In the genomic region with DNA sequence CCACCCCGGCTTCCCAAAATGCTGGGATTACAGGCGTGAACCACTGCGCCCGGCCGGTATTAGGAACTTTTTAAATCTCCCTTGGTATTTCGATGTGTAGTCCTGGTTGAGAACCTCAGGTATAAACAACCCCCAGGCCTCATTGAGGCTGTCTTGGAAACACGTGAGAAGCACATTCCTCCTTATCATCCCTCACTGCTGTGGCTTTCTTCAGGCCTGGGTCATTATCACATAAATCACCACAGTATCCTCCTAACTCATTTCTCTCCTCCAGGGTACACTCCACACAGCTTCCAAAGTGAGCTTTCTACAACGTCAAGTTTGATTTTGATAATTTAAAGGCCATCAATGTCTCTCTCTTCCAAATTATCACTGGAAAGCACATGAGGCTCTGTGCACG, we compare ENCODE assay signal across 29 cellular contexts.
"Had no signal": no experiment of that assay in that cellular context is flagged by ENCODE, and none has a peak within 500 bp of the region (broad histone marks: within the 10 kb centered on the region; RNA-seq: fewer than 3 reads in every experiment).

No MANE protein-coding gene starts in this region.

- H3K27me3 ChIP-seq: stomach, suprapubic skin, testis, thyroid gland, tibial artery, tibial nerve, transverse colon, upper lobe of left lung, upper lobe of right lung, vagina had no signal

- H3K9me3 Mint-ChIP-seq: stimulated activated effector memory CD8-positive, alpha-beta T cell treated with anti-CD3 and anti-CD28 coated beads, Interleukin-12 subunit alpha, Interleukin-12 subunit beta, amount 100 ng/mL, for 72 hours; stimulated activated memory B cell treated with anti-CD40 and anti-IgM and Interleukin-4, amounts not matched to agents 10 μg/mL and 1 μg/mL and 100 μg/mL, for 72 hours; stimulated activated naive B cell treated with anti-CD40 and anti-IgM and Interleukin-4, amounts not matched to agents 10 μg/mL and 1 μg/mL and 100 μg/mL, for 72 hours; stimulated activated naive CD8-positive, alpha-beta T cell treated with anti-CD3 and anti-CD28 coated beads, Interleukin-15, amount 100 ng/mL, for 72 hours; stimulated activated naive CD8-positive, alpha-beta T cell treated with anti-CD3 and anti-CD28 coated beads, Interleukin-15, Interleukin-2, amounts not matched to agents 100 ng/mL and 50 ng/mL, for 24 hours had no signal

- H3K4me1 Mint-ChIP-seq: stimulated activated effector memory CD8-positive, alpha-beta T cell treated with anti-CD3 and anti-CD28 coated beads, Interleukin-12 subunit alpha, Interleukin-12 subunit beta, amount 100 ng/mL, for 72 hours; stimulated activated memory B cell treated with anti-CD40 and anti-IgM and Interleukin-4, amounts not matched to agents 10 μg/mL and 1 μg/mL and 100 μg/mL, for 72 hours; stimulated activated naive B cell treated with anti-CD40 and anti-IgM and Interleukin-4, amounts not matched to agents 10 μg/mL and 1 μg/mL and 100 μg/mL, for 72 hours; stimulated activated naive CD8-positive, alpha-beta T cell treated with anti-CD3 and anti-CD28 coated beads, Interleukin-15, amount 100 ng/mL, for 72 hours had no signal

- H3K4me3 ChIP-seq: stomach, suprapubic skin, testis, thoracic aorta, thyroid gland, tibial artery, tibial nerve, transverse colon, upper lobe of left lung, upper lobe of right lung, uterus, vagina had no signal

- H3K4me3 Mint-ChIP-seq: stimulated activated effector memory CD8-positive, alpha-beta T cell treated with anti-CD3 and anti-CD28 coated beads, Interleukin-12 subunit alpha, Interleukin-12 subunit beta, amount 100 ng/mL, for 72 hours; stimulated activated memory B cell treated with anti-CD40 and anti-IgM and Interleukin-4, amounts not matched to agents 10 μg/mL and 1 μg/mL and 100 μg/mL, for 72 hours; stimulated activated naive B cell treated with anti-CD40 and anti-IgM and Interleukin-4, amounts not matched to agents 10 μg/mL and 1 μg/mL and 100 μg/mL, for 72 hours; stimulated activated naive CD8-positive, alpha-beta T cell treated with anti-CD3 and anti-CD28 coated beads, Interleukin-15, amount 100 ng/mL, for 72 hours; stimulated activated naive CD8-positive, alpha-beta T cell treated with anti-CD3 and anti-CD28 coated beads, Interleukin-15, Interleukin-2, amounts not matched to agents 100 ng/mL and 50 ng/mL, for 24 hours; type B pancreatic cell had no signal

- H3K9me3 ChIP-seq: stomach, suprapubic skin, testis, thoracic aorta, thyroid gland, tibial artery, upper lobe of right lung, uterus had no signal

- H3K36me3 ChIP-seq: stomach, suprapubic skin, thoracic aorta, thyroid gland, tibial artery, tibial nerve, transverse colon, upper lobe of left lung, upper lobe of right lung, uterus, vagina had no signal

- ATAC-seq: stimulated activated effector memory CD8-positive, alpha-beta T cell treated with anti-CD3 and anti-CD28 coated beads, Interleukin-12 subunit alpha, Interleukin-12 subunit beta, amount 100 ng/mL, for 72 hours; stimulated activated memory B cell treated with anti-CD40 and anti-IgM and Interleukin-4, amounts not matched to agents 10 μg/mL and 1 μg/mL and 100 μg/mL, for 72 hours; stimulated activated naive CD8-positive, alpha-beta T cell treated with anti-CD3 and anti-CD28 coated beads, Interleukin-15, amount 100 ng/mL, for 72 hours; stimulated activated naive CD8-positive, alpha-beta T cell treated with anti-CD3 and anti-CD28 coated beads, Interleukin-15, Interleukin-2, amounts not matched to agents 100 U/mL and 50 U/mL, for 24 hours; upper lobe of right lung had no signal

- H3K27ac Mint-ChIP-seq: stimulated activated effector memory CD8-positive, alpha-beta T cell treated with anti-CD3 and anti-CD28 coated beads, Interleukin-12 subunit alpha, Interleukin-12 subunit beta, amount 100 ng/mL, for 72 hours; stimulated activated memory B cell treated with anti-CD40 and anti-IgM and Interleukin-4, amounts not matched to agents 10 μg/mL and 1 μg/mL and 100 μg/mL, for 72 hours; stimulated activated naive B cell treated with anti-CD40 and anti-IgM and Interleukin-4, amounts not matched to agents 10 μg/mL and 1 μg/mL and 100 μg/mL, for 72 hours; stimulated activated naive CD8-positive, alpha-beta T cell treated with anti-CD3 and anti-CD28 coated beads, Interleukin-15, amount 100 ng/mL, for 72 hours; stimulated activated naive CD8-positive, alpha-beta T cell treated with anti-CD3 and anti-CD28 coated beads, Interleukin-15, Interleukin-2, amounts not matched to agents 100 ng/mL and 50 ng/mL, for 24 hours; type B pancreatic cell had no signal

- H3K4me1 ChIP-seq: stomach, suprapubic skin, testis, thyroid gland, tibial artery, tibial nerve, transverse colon, upper lobe of left lung, upper lobe of right lung, uterus, vagina had no signal

- DNase-seq: stimulated activated CD4-positive, alpha-beta T cell treated with anti-CD3 and anti-CD28 coated beads, Interleukin-2, amount 100 ng/mL, for 48 hours; stimulated activated CD4-positive, alpha-beta T cell treated with anti-CD3 and anti-CD28 coated beads, Interleukin-4, amount 100 ng/mL, for 1 hour; stimulated activated CD4-positive, alpha-beta T cell treated with anti-CD3 and anti-CD28 coated beads, Interleukin-4, amount 100 ng/mL, for 24 hours; stimulated activated CD4-positive, alpha-beta T cell treated with anti-CD3 and anti-CD28 coated beads, Interleukin-4, amount 100 ng/mL, for 4 hours; stimulated activated CD8-positive, alpha-beta memory T cell treated with anti-CD3 and anti-CD28 coated beads, Interleukin-4, amount 100 ng/mL, for 48 hours; stimulated activated naive B cell treated with anti-CD40 and anti-IgM and Interleukin-4, amounts not matched to agents 10 μg/mL and 1 μg/mL and 100 μg/mL, for 72 hours; stimulated activated naive CD4-positive, alpha-beta T cell; stimulated activated naive CD4-positive, alpha-beta T cell treated with Interleukin-2 at 50 U/mL for 16 hours; stimulated activated naive CD8-positive, alpha-beta T cell treated with anti-CD3 and anti-CD28 coated beads, Interleukin-15, amount 100 ng/mL, for 72 hours; stimulated activated naive CD8-positive, alpha-beta T cell treated with anti-CD3 and anti-CD28 coated beads, Interleukin-15, Interleukin-2, amounts not matched to agents 100 U/mL and 50 U/mL, for 24 hours; stomach; substantia nigra; testis; thyroid gland; tibial artery; transverse colon; trophoblast cell; upper lobe of left lung; upper lobe of right lung; uterus had no signal

- H3K36me3 Mint-ChIP-seq: stimulated activated effector memory CD8-positive, alpha-beta T cell treated with anti-CD3 and anti-CD28 coated beads, Interleukin-12 subunit alpha, Interleukin-12 subunit beta, amount 100 ng/mL, for 72 hours; stimulated activated memory B cell treated with anti-CD40 and anti-IgM and Interleukin-4, amounts not matched to agents 10 μg/mL and 1 μg/mL and 100 μg/mL, for 72 hours; stimulated activated naive B cell treated with anti-CD40 and anti-IgM and Interleukin-4, amounts not matched to agents 10 μg/mL and 1 μg/mL and 100 μg/mL, for 72 hours; type B pancreatic cell had no signal

- FAIRE-seq: urothelium cell line had no signal

- H3K27ac ChIP-seq: stomach, suprapubic skin, testis, thoracic aorta, thyroid gland, tibial artery, tibial nerve, transverse colon, upper lobe of left lung, upper lobe of right lung, uterus, vagina had no signal
